Comparison of ENCODE assay signal across 15 cellular contexts in genomic region chr9:17613723-17614122, GRCh38. TPM values are rescaled to one million over a fixed set of nuclear protein-coding genes. Genes with fewer than 3 reads are reported as not detected.
DNase-seq lines count a peak whose midpoint lies in the region; ATAC-seq and TF ChIP-seq lines count a peak whose summit lies in the region.
"Had no signal": no experiment of that assay in that cellular context is flagged by ENCODE, and none has a peak within 500 bp of the region (broad histone marks: within the 10 kb centered on the region; RNA-seq: fewer than 3 reads in every experiment).

No MANE protein-coding gene starts in this region.

- no peak overlapping the region for H3K27ac Mint-ChIP-seq in CD8-positive, alpha-beta T cell

- no peak for TF ChIP-seq CTCF in choroid plexus epithelial cell (conservative IDR thresholded peaks at IDR 0.05; ENCODE audit: low read depth, low read length)
- TF ChIP-seq CTCF in CD8-positive, alpha-beta T cell (IDR thresholded peaks at IDR 0.05): no peak

- intact Hi-C loops in CD8-positive, alpha-beta T cell (cut with DNase I, micrococcal nuclease): no loop called here

- DNase-seq in NCI-H146 (lab: John Stamatoyannopoulos, UW): peak; percentile 32
- DNase-seq in NCI-H146 treated with DMSO at 0.1 percent for 48 hours (lab: John Stamatoyannopoulos, UW; ENCODE audit: unreplicated experiment): no peak
- peak; percentile 28 for DNase-seq in NCI-H345 treated with DMSO at 0.1 percent for 48 hours (lab: John Stamatoyannopoulos, UW; ENCODE audit: unreplicated experiment)
- peak; percentile 36 for DNase-seq in choroid plexus epithelial cell (ENCODE audit: low read depth)
- DNase-seq in pons (ENCODE audit: low spot score): peak; percentile 81
- DNase-seq in CD8-positive, alpha-beta T cell: no peak
- DNase-seq in erythroblast (lab: John Stamatoyannopoulos, UW): no peak
- DNase-seq: activated T-cell treated with anti-CD3 and anti-CD28 coated beads, Interleukin-2, amount 50 U/mL, for 4 hours; left colon; MG63; stimulated activated naive CD4-positive, alpha-beta T cell treated with Interleukin-2 at 50 U/mL for 16 hours had no signal

- TF ChIP-seq POLR2A in erythroblast (IDR thresholded peaks at IDR 0.05; ENCODE audit: low read length): no peak

- H3K36me3 ChIP-seq in CD8-positive, alpha-beta T cell (ENCODE audit: insufficient read depth, low read length): no peaks in the 10 kb centered on the region
- H3K36me3 ChIP-seq: cardiac muscle cell, MG63 had no signal

- H3K27me3 ChIP-seq in CD8-positive, alpha-beta T cell (ENCODE audit: insufficient read depth, low read length): no peaks in the 10 kb centered on the region
- H3K27me3 ChIP-seq: cardiac muscle cell had no signal

- H3K36me3 Mint-ChIP-seq in CD8-positive, alpha-beta T cell: no peaks in the 10 kb centered on the region

- no peak overlapping the region for H3K4me3 Mint-ChIP-seq in CD8-positive, alpha-beta T cell
- H3K4me3 Mint-ChIP-seq: activated T-cell treated with anti-CD3 and anti-CD28 coated beads, Interleukin-2, amount 50 U/mL, for 4 hours; neural crest cell had no signal

- H3K4me1 Mint-ChIP-seq in CD8-positive, alpha-beta T cell (ENCODE audit: low read depth): no peaks in the 10 kb centered on the region

- H3K9me3 Mint-ChIP-seq in CD8-positive, alpha-beta T cell: peaks cover 1% of the 10 kb centered on the region
- H3K9me3 Mint-ChIP-seq: activated T-cell treated with anti-CD3 and anti-CD28 coated beads, Interleukin-2, amount 50 U/mL, for 4 hours; neural crest cell had no signal

- POLR2A ChIA-PET in CD8-positive, alpha-beta T cell (lab: Charles Lee): no interaction called here

- no peaks in the 10 kb centered on the region for H3K9me3 ChIP-seq in CD8-positive, alpha-beta T cell (ENCODE audit: low read length)
- H3K9me3 ChIP-seq: MG63 had no signal

- no peaks in the 10 kb centered on the region for H3K27me3 Mint-ChIP-seq in CD8-positive, alpha-beta T cell (ENCODE audit: low read depth)

- H3K4me1 ChIP-seq in CD8-positive, alpha-beta T cell (ENCODE audit: insufficient read depth, low read length): no peaks in the 10 kb centered on the region

- no peak for ATAC-seq in CD8-positive, alpha-beta T cell
- ATAC-seq in HG02938 (IDR thresholded peaks at IDR 0.05; ENCODE audit: unreplicated experiment): no peak
- ATAC-seq: activated T-cell treated with anti-CD3 and anti-CD28 coated beads, Interleukin-2, amount 50 U/mL, for 4 hours; HCT116; left colon had no signal

- H3K27ac ChIP-seq in CD8-positive, alpha-beta T cell (ENCODE audit: low read depth, low read length): no peak overlapping the region
- H3K27ac ChIP-seq: cardiac muscle cell had no signal

- no peak overlapping the region for H3K4me3 ChIP-seq in choroid plexus epithelial cell (ENCODE audit: low read depth, low read length)
- H3K4me3 ChIP-seq in CD8-positive, alpha-beta T cell (ENCODE audit: low read depth, low read length): no peak overlapping the region
- H3K4me3 ChIP-seq: cardiac muscle cell, MG63 had no signal

- CTCF ChIA-PET in CD8-positive, alpha-beta T cell (lab: Charles Lee): no interaction called here

RNA-seq across cellular contexts. Expression of gene SH3GL2, which starts 34.9 kb away (rescaled TPM):
- not detected for total RNA-seq in CD8-positive, alpha-beta T cell
- total RNA-seq: activated T-cell treated with anti-CD3 and anti-CD28 coated beads, Interleukin-2, amount 50 U/mL, for 4 hours had no signal

Comparison
In these comparisons a context has a peak if more than half of its experiments do, and no peak if none do; other contexts are left out.
1. DNase-seq: peak in NCI-H146 (single experiment), NCI-H345 treated with DMSO at 0.1 percent for 48 hours (single experiment), choroid plexus epithelial cell (single experiment) and pons (single experiment); none in NCI-H146 treated with DMSO at 0.1 percent for 48 hours (single experiment), CD8-positive, alpha-beta T cell (0 of 7) and erythroblast (0 of 2).